Comparison of ENCODE assay signal across 8 cellular contexts in genomic region chr10:124745678-124746077, GRCh38. TPM values are rescaled to one million over a fixed set of nuclear protein-coding genes. Genes with fewer than 3 reads are reported as not detected.
DNase-seq lines count a peak whose midpoint lies in the region; ATAC-seq and TF ChIP-seq lines count a peak whose summit lies in the region.

No MANE protein-coding gene starts in this region.

- H3K27me3 ChIP-seq in HCT116 (ENCODE audit: insufficient read depth, low read length), result no peaks in the 10 kb centered on the region
- no peaks in the 10 kb centered on the region for H3K27me3 ChIP-seq in skeletal muscle satellite cell (ENCODE audit: control insufficient read depth, insufficient read depth, low read length)

- peaks cover 40% of the 10 kb centered on the region for H3K4me1 Mint-ChIP-seq in activated T-helper 2 cell treated with anti-CD3 and anti-CD28 coated beads, Interferon-gamma antibody, Interleukin-2, Interleukin-4, amounts not matched to agents 10 μg/mL and 5 μg/mL and 100 μg/mL, durations not matched to agents 14 hours and 24 hours and 36 hours (ENCODE audit: low read depth)
- peaks cover 40% of the 10 kb centered on the region for H3K4me1 Mint-ChIP-seq in activated naive CD8-positive, alpha-beta T cell treated with anti-CD3 and anti-CD28 coated beads for 36 hours

- no peak overlapping the region for H3K4me3 Mint-ChIP-seq in activated T-helper 2 cell treated with anti-CD3 and anti-CD28 coated beads, Interferon-gamma antibody, Interleukin-2, Interleukin-4, amounts not matched to agents 10 μg/mL and 5 μg/mL and 100 μg/mL, durations not matched to agents 14 hours and 24 hours and 36 hours (ENCODE audit: low read depth)
- H3K4me3 Mint-ChIP-seq in activated naive CD8-positive, alpha-beta T cell treated with anti-CD3 and anti-CD28 coated beads for 36 hours, result no peak overlapping the region

- POLR2A ChIA-PET in HCT116 (lab: Charles Lee), result interaction anchor here (1.0 kb wide), 1 partner anchor 11 kb away, joined by 3 read pairs; no protein-coding TSS in a partner anchor

- BruUV-seq in HCT116 (replicated peaks; lab: Mats Ljungman, UMichigan), result no TSS peak

- no peak for ATAC-seq in HCT116
- peak; percentile 30 for ATAC-seq in SK-N-SH treated with all-trans-retinoic acid at 6 μM for 48 hours
- ATAC-seq in HG03571 (IDR thresholded peaks at IDR 0.05; ENCODE audit: unreplicated experiment), result no peak

- RAD21 ChIA-PET in HCT116 (lab: Charles Lee; ENCODE audit: low non-redundant PET in 1 of 2, low total read pairs in 2 of 2, uncharacterized antibody in 2 of 2, unreplicated experiment in 2 of 2), result interaction anchor here in 1 of 2 experiments (1.4 kb wide), 1 partner anchor 113 kb away, joined by 4 read pairs; no protein-coding TSS in a partner anchor

- H3K9me3 ChIP-seq in HCT116 (ENCODE audit: control insufficient read depth in 1 of 2, insufficient read depth in 1 of 2, low read depth in 1 of 2, low read length in 2 of 2) (no peaks in the 10 kb centered on the region), skeletal muscle satellite cell (replicated peaks; ENCODE audit: low read length) (no peaks in the 10 kb centered on the region)

- intact Hi-C loops in HCT116 (cut with micrococcal nuclease), result loop anchor here (1.0 kb wide), 1 partner anchor 215 kb away; no protein-coding TSS in a partner anchor
- intact Hi-C loops in activated T-helper 2 cell treated with anti-CD3 and anti-CD28 coated beads, Interferon-gamma antibody, Interleukin-2, Interleukin-4, amounts not matched to agents 10 μg/mL and 5 μg/mL and 100 μg/mL, durations not matched to agents 14 hours and 24 hours and 36 hours (cut with micrococcal nuclease), result loop anchor here (10.0 kb wide), 1 partner anchor 169 kb away; no protein-coding TSS in a partner anchor

- H4K20me1 ChIP-seq in HCT116 (ENCODE audit: insufficient read depth), result no peaks in the 10 kb centered on the region

- H3K36me3 ChIP-seq in HCT116 (ENCODE audit: control insufficient read depth in 1 of 2, insufficient read depth in 2 of 2, low read length in 2 of 2) (peaks cover 4 to 11% of the 10 kb centered on the region in 2 experiments; a peak in 3 of 4 replicates), skeletal muscle satellite cell (ENCODE audit: insufficient read depth, low read length) (peaks cover 10% of the 10 kb centered on the region)

- H3K36me3 Mint-ChIP-seq in activated T-helper 2 cell treated with anti-CD3 and anti-CD28 coated beads, Interferon-gamma antibody, Interleukin-2, Interleukin-4, amounts not matched to agents 10 μg/mL and 5 μg/mL and 100 μg/mL, durations not matched to agents 14 hours and 24 hours and 36 hours (ENCODE audit: low read depth), result peaks cover 33% of the 10 kb centered on the region
- H3K36me3 Mint-ChIP-seq in activated naive CD8-positive, alpha-beta T cell treated with anti-CD3 and anti-CD28 coated beads for 36 hours, result no peaks in the 10 kb centered on the region

- DNase-seq in CD1c-positive myeloid dendritic cell (ENCODE audit: extremely low spot score) (peak; percentile 78), HCT116 (ENCODE audit: low read depth, low spot score) (peak; percentile 56), fibroblast of the aortic adventitia (ENCODE audit: low read depth) (peak; percentile 81)
- DNase-seq in activated T-helper 2 cell treated with anti-CD3 and anti-CD28 coated beads, Interferon-gamma antibody, Interleukin-2, Interleukin-4, amounts not matched to agents 10 μg/mL and 5 μg/mL and 100 μg/mL, durations not matched to agents 14 hours and 24 hours and 36 hours (ENCODE audit: low spot score), result no peak
- DNase-seq in activated naive CD8-positive, alpha-beta T cell treated with anti-CD3 and anti-CD28 coated beads for 36 hours, result no peak

- no peak overlapping the region for H3K4me2 ChIP-seq in HCT116 (ENCODE audit: low read length)
- no peak overlapping the region for H3K4me2 ChIP-seq in skeletal muscle satellite cell (ENCODE audit: low read length)

- H3K4me3 ChIP-seq in HCT116 (replicated peaks in 1 of 2; ENCODE audit: low read depth in 1 of 2, low read length in 2 of 2) (no peak overlapping the region), fibroblast of the aortic adventitia (ENCODE audit: low read depth, low read length) (no peak overlapping the region), skeletal muscle satellite cell (ENCODE audit: low read length) (no peak overlapping the region)

- H3K27ac ChIP-seq in HCT116 (ENCODE audit: low read depth, low read length), result no peak overlapping the region

- TF ChIP-seq RAD21 in HCT116 (IDR thresholded peaks at IDR 0.05; ENCODE audit: low read depth), result peak; percentile 68

- H2AFZ ChIP-seq in HCT116 (ENCODE audit: low read depth, low read length, poor library complexity, severe bottlenecking), result no peak overlapping the region

- no peaks in the 10 kb centered on the region for H3K9me2 ChIP-seq in HCT116 (ENCODE audit: insufficient read depth)

- TF ChIP-seq POLR2A in HCT116 (IDR thresholded peaks at IDR 0.05; ENCODE audit: borderline replicate concordance, extremely low read depth, insufficient read depth, insufficient read length), result no peak

- H3K4me1 ChIP-seq in HCT116 (ENCODE audit: control insufficient read depth in 1 of 2, insufficient read depth in 2 of 2, low read length in 2 of 2), result peaks cover 22 to 36% of the 10 kb centered on the region in 2 experiments
- H3K4me1 ChIP-seq in skeletal muscle satellite cell (ENCODE audit: control insufficient read depth, insufficient read depth, low read length), result peaks cover 35% of the 10 kb centered on the region

- peak; percentile 36 to 77 (median 66); a peak in 4 of 6 replicates for TF ChIP-seq CTCF in HCT116 (IDR thresholded peaks at IDR 0.05 in 2 of 3, conservative IDR thresholded peaks at IDR 0.05 in 1 of 3; ENCODE audit: borderline replicate concordance in 1 of 3, insufficient read depth in 1 of 3, low read depth in 2 of 3, low read length in 2 of 3)
- TF ChIP-seq CTCF in fibroblast of the aortic adventitia (IDR thresholded peaks at IDR 0.05; ENCODE audit: insufficient read depth, low read length), result peak; percentile 25

- H3K27ac Mint-ChIP-seq in activated T-helper 2 cell treated with anti-CD3 and anti-CD28 coated beads, Interferon-gamma antibody, Interleukin-2, Interleukin-4, amounts not matched to agents 10 μg/mL and 5 μg/mL and 100 μg/mL, durations not matched to agents 14 hours and 24 hours and 36 hours, result no peak overlapping the region
- H3K27ac Mint-ChIP-seq in activated naive CD8-positive, alpha-beta T cell treated with anti-CD3 and anti-CD28 coated beads for 36 hours, result no peak overlapping the region

- H3K9ac ChIP-seq in HCT116 (ENCODE audit: low read length) (no peak overlapping the region), skeletal muscle satellite cell (ENCODE audit: low read depth, low read length) (peak overlapping the region; percentile 76)

- peaks cover 6% of the 10 kb centered on the region for H3K27me3 Mint-ChIP-seq in activated T-helper 2 cell treated with anti-CD3 and anti-CD28 coated beads, Interferon-gamma antibody, Interleukin-2, Interleukin-4, amounts not matched to agents 10 μg/mL and 5 μg/mL and 100 μg/mL, durations not matched to agents 14 hours and 24 hours and 36 hours (ENCODE audit: low read depth)
- peaks cover 5% of the 10 kb centered on the region for H3K27me3 Mint-ChIP-seq in activated naive CD8-positive, alpha-beta T cell treated with anti-CD3 and anti-CD28 coated beads for 36 hours

- H3K79me2 ChIP-seq in HCT116 (ENCODE audit: insufficient read depth, low read length), result peaks cover 9% of the 10 kb centered on the region; the same call in 1 of the 2 replicates

- no peaks in the 10 kb centered on the region for H3K9me3 Mint-ChIP-seq in activated T-helper 2 cell treated with anti-CD3 and anti-CD28 coated beads, Interferon-gamma antibody, Interleukin-2, Interleukin-4, amounts not matched to agents 10 μg/mL and 5 μg/mL and 100 μg/mL, durations not matched to agents 14 hours and 24 hours and 36 hours
- H3K9me3 Mint-ChIP-seq in activated naive CD8-positive, alpha-beta T cell treated with anti-CD3 and anti-CD28 coated beads for 36 hours, result no peaks in the 10 kb centered on the region

- CTCF ChIA-PET in HCT116 (lab: Charles Lee), result interaction anchor here (0.6 to 3.5 kb wide), 19 partner anchors 10 to 342 kb away, joined by 3 to 27 read pairs (median 4); partner anchors contain the start of gene ABRAXAS2

TF ChIP-seq in HCT116, 20 proteins besides CTCF, POLR2A, EP300 and RAD21 (continues in another document):
- no peak for TF ChIP-seq ZNF274 (IDR thresholded peaks at IDR 0.05; ENCODE audit: low read depth, low read length)
- TF ChIP-seq CEBPB (IDR thresholded peaks at IDR 0.05; ENCODE audit: low read depth), result no peak

TF ChIP-seq in SK-N-SH treated with all-trans-retinoic acid at 6 μM for 48 hours, 23 proteins besides CTCF, POLR2A, EP300 and RAD21 (continues in another document):
- TF ChIP-seq ESRRG (CRISPR knock-in tag; IDR thresholded peaks at IDR 0.05) (no peak), TOX (CRISPR knock-in tag; IDR thresholded peaks at IDR 0.05; ENCODE audit: borderline replicate concordance) (no peak), ZNF565 (CRISPR knock-in tag; conservative IDR thresholded peaks at IDR 0.05; ENCODE audit: low read depth) (no peak)

RNA-seq across cellular contexts. Expression of gene FAM53B, which starts 1.5 kb away (rescaled TPM):
- total RNA-seq in HCT116 (2021; ENCODE audit: unreplicated experiment) (19.6 TPM), fibroblast of the aortic adventitia (ENCODE audit: low replicate concordance) (9.2 and 11.0 TPM in 2 replicates)
- 7.9 and 9.7 TPM in 2 replicates for polyA plus RNA-seq in HCT116 (2012)
- 14.4 and 18.6 TPM in 2 replicates for total RNA-seq in skeletal muscle satellite cell (2012; rRNA removed)
- 18.1 and 19.3 TPM in 2 replicates for total RNA-seq in activated T-helper 2 cell treated with anti-CD3 and anti-CD28 coated beads, Interferon-gamma antibody, Interleukin-2, Interleukin-4, amounts not matched to agents 10 μg/mL and 5 μg/mL and 100 μg/mL, durations not matched to agents 14 hours and 24 hours and 36 hours
- total RNA-seq in activated naive CD8-positive, alpha-beta T cell treated with anti-CD3 and anti-CD28 coated beads for 36 hours, result 1 to 10 TPM; 8.7 to 9.6 TPM

RNA-seq across cellular contexts. Expression of gene EEF1AKMT2, which starts 46.0 kb away (rescaled TPM):
- 39.6 TPM for total RNA-seq in HCT116 (2021; ENCODE audit: unreplicated experiment)
- polyA plus RNA-seq in HCT116 (2012), result 19.4 and 23.6 TPM in 2 replicates
- total RNA-seq in fibroblast of the aortic adventitia (ENCODE audit: low replicate concordance), result 25.3 TPM in 2 replicates
- 15.1 and 18.3 TPM in 2 replicates for total RNA-seq in skeletal muscle satellite cell (2012; rRNA removed)
- total RNA-seq in activated T-helper 2 cell treated with anti-CD3 and anti-CD28 coated beads, Interferon-gamma antibody, Interleukin-2, Interleukin-4, amounts not matched to agents 10 μg/mL and 5 μg/mL and 100 μg/mL, durations not matched to agents 14 hours and 24 hours and 36 hours, result 20.9 and 21.0 TPM in 2 replicates
- total RNA-seq in activated naive CD8-positive, alpha-beta T cell treated with anti-CD3 and anti-CD28 coated beads for 36 hours, result 10 to 100 TPM; 19.3 to 19.6 TPM

RNA-seq across cellular contexts. Expression of gene ABRAXAS2, which starts 55.9 kb away (rescaled TPM):
- total RNA-seq in HCT116 (2021; ENCODE audit: unreplicated experiment) (24.3 TPM), fibroblast of the aortic adventitia (ENCODE audit: low replicate concordance) (9.1 and 17.1 TPM in 2 replicates)
- polyA plus RNA-seq in HCT116 (2012), result 9.1 and 12.6 TPM in 2 replicates
- 13.1 and 13.9 TPM in 2 replicates for total RNA-seq in skeletal muscle satellite cell (2012; rRNA removed)
- 18.6 and 19.5 TPM in 2 replicates for total RNA-seq in activated T-helper 2 cell treated with anti-CD3 and anti-CD28 coated beads, Interferon-gamma antibody, Interleukin-2, Interleukin-4, amounts not matched to agents 10 μg/mL and 5 μg/mL and 100 μg/mL, durations not matched to agents 14 hours and 24 hours and 36 hours
- total RNA-seq in activated naive CD8-positive, alpha-beta T cell treated with anti-CD3 and anti-CD28 coated beads for 36 hours, result 10 to 100 TPM; 20.3 to 21.1 TPM

Comparison
In these comparisons a context has a peak if more than half of its experiments do, and no peak if none do; other contexts are left out.
1. DNase-seq: peak in CD1c-positive myeloid dendritic cell (single experiment), HCT116 (single experiment) and fibroblast of the aortic adventitia (single experiment); none in activated T-helper 2 cell treated with anti-CD3 and anti-CD28 coated beads, Interferon-gamma antibody, Interleukin-2, Interleukin-4, amounts not matched to agents 10 μg/mL and 5 μg/mL and 100 μg/mL, durations not matched to agents 14 hours and 24 hours and 36 hours (single experiment) and activated naive CD8-positive, alpha-beta T cell treated with anti-CD3 and anti-CD28 coated beads for 36 hours (single experiment).